ENCODE assay signal across 22 cellular contexts in the genomic region with DNA sequence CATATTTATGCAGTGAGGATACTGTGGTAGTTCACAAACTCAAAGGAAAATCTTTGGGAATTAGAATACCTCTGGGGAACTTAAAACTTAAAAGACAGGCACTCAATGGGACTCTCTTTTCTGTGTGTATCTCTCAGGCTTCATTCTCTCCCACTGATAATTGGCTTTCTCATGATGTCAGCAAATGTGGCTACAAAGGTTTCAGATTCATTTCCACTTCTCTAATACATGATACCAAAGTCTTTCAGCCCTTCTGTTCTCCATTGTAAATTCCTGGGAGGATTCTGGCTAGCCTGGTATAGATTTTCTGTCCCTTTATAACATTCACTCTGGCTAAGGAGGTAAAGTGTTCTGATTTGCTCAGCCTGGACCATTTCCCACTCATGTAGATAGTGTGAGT.
DNase-seq lines count a peak whose midpoint lies in the region; ATAC-seq, FAIRE-seq and TF ChIP-seq lines count a peak whose summit lies in the region.
"Had no signal": no experiment of that assay in that cellular context is flagged by ENCODE, and none has a peak within 500 bp of the region (broad histone marks: within the 10 kb centered on the region; RNA-seq: fewer than 3 reads in every experiment).

No MANE protein-coding gene starts in this region.

- H3K79me2 ChIP-seq in KMS-11 (ENCODE audit: insufficient read depth, low read depth) (no peaks in the 10 kb centered on the region), H1 (ENCODE audit: control insufficient read depth in 1 of 2, insufficient read depth in 2 of 2, low read length in 2 of 2) (no peaks in the 10 kb centered on the region)

- TF ChIP-seq CTCF in GM13976 (IDR thresholded peaks at IDR 0.05; ENCODE audit: borderline replicate concordance, control extremely low read depth, extremely low read depth, insufficient read depth, missing control alignments) (no peak), KMS-11 (conservative IDR thresholded peaks at IDR 0.05; ENCODE audit: low read depth, low read length) (no peak), H1 (IDR thresholded peaks at IDR 0.05; ENCODE audit: control extremely low read depth in 1 of 3, insufficient read depth in 1 of 3, low read depth in 1 of 3, low read length in 3 of 3) (no peak), stomach (IDR thresholded peaks at IDR 0.05) (no peak)

- FAIRE-seq in H1 (lab: Jason Lieb, UNC): no peak
- FAIRE-seq: A549, D721Med had no signal

- no peak overlapping the region for H2BK12ac ChIP-seq in H1 (ENCODE audit: low read depth, low read length)

- no peak overlapping the region for H4K8ac ChIP-seq in H1 (ENCODE audit: extremely low read depth, insufficient read depth, low read length)

- H3K79me1 ChIP-seq in H1 (ENCODE audit: low read depth, low read length): no peaks in the 10 kb centered on the region

- no peaks in the 10 kb centered on the region for H3K23me2 ChIP-seq in H1 (ENCODE audit: low read depth, low read length)

- TF ChIP-seq RAD21 in H1 (IDR thresholded peaks at IDR 0.05 in 1 of 2, conservative IDR thresholded peaks at IDR 0.05 in 1 of 2; ENCODE audit: low read depth in 2 of 2, low read length in 2 of 2): no peak

- H3K23ac ChIP-seq in H1 (ENCODE audit: insufficient read length): no peak overlapping the region

- H3K18ac ChIP-seq in H1 (ENCODE audit: extremely low read depth, low read length): no peak overlapping the region

- H4K5ac ChIP-seq in H1 (ENCODE audit: insufficient read length, low read depth, low read length): no peak overlapping the region

- no peak overlapping the region for H3K4me3 ChIP-seq in KMS-11 (IDR thresholded peaks at IDR 0.05; ENCODE audit: insufficient read depth, low read depth, low read length)
- H3K4me3 ChIP-seq in H1 (ENCODE audit: extremely low read depth in 1 of 4, insufficient read depth in 2 of 4, low read depth in 3 of 4, low read length in 4 of 4): no peak overlapping the region
- no peak overlapping the region for H3K4me3 ChIP-seq in stomach
- H3K4me3 ChIP-seq: A549; BLaER1 treated with 17β-estradiol and CSF1 and Interleukin-3, amounts not matched to agents 10 nM and 100 nM had no signal

- H4K20me1 ChIP-seq in KMS-11 (ENCODE audit: insufficient read depth) (no peaks in the 10 kb centered on the region), H1 (replicated peaks in 1 of 2; ENCODE audit: control insufficient read depth in 1 of 2, insufficient read depth in 2 of 2, low read length in 2 of 2) (no peaks in the 10 kb centered on the region)
- H4K20me1 ChIP-seq: BLaER1 treated with 17β-estradiol and CSF1 and Interleukin-3, amounts not matched to agents 10 nM and 100 nM had no signal

- H3K4me1 ChIP-seq in KMS-11 (ENCODE audit: low read depth, poor library complexity, severe bottlenecking) (peaks cover 14% of the 10 kb centered on the region), H1 (replicated peaks in 1 of 4; ENCODE audit: control insufficient read depth in 3 of 4, insufficient read depth in 4 of 4, low read length in 3 of 4) (no peaks in the 10 kb centered on the region), stomach (no peaks in the 10 kb centered on the region)
- H3K4me1 ChIP-seq: A549 had no signal

- no peak overlapping the region for H3K4ac ChIP-seq in H1 (replicated peaks; ENCODE audit: insufficient read length, low read depth, low read length)

- H2BK15ac ChIP-seq in H1 (ENCODE audit: low read length): no peak overlapping the region

- POLR2A ChIA-PET in H1 (lab: Charles Lee; ENCODE audit: partially characterized antibody): no interaction called here

- H3K14ac ChIP-seq in H1 (ENCODE audit: insufficient read length): no peak overlapping the region

- H3K36me3 ChIP-seq in KMS-11 (ENCODE audit: insufficient read depth): no peaks in the 10 kb centered on the region
- H3K36me3 ChIP-seq in H1 (ENCODE audit: control insufficient read depth in 2 of 4, insufficient read depth in 4 of 4, low read length in 3 of 4): no peaks in the 10 kb centered on the region
- no peaks in the 10 kb centered on the region for H3K36me3 ChIP-seq in stomach
- H3K36me3 ChIP-seq: BLaER1 treated with 17β-estradiol and CSF1 and Interleukin-3, amounts not matched to agents 10 nM and 100 nM had no signal

- no peak overlapping the region for H2AK5ac ChIP-seq in H1 (ENCODE audit: low read depth, low read length)

- H3K9me3 ChIP-seq in H1 (ENCODE audit: insufficient read depth in 2 of 2, low read depth in 1 of 2, low read length in 1 of 2) (no peaks in the 10 kb centered on the region), stomach (no peaks in the 10 kb centered on the region)
- H3K9me3 ChIP-seq: A549; BLaER1 treated with 17β-estradiol and CSF1 and Interleukin-3, amounts not matched to agents 10 nM and 100 nM had no signal

- ATAC-seq in GM18868 (IDR thresholded peaks at IDR 0.05; ENCODE audit: unreplicated experiment) (peak; percentile 81), left ventricle myocardium superior (no peak)
- ATAC-seq: A549, Panc1 had no signal

- H3K27me3 ChIP-seq in KMS-11 (ENCODE audit: insufficient read depth, low read depth): no peaks in the 10 kb centered on the region
- no peaks in the 10 kb centered on the region for H3K27me3 ChIP-seq in H1 (replicated peaks in 1 of 4; ENCODE audit: control insufficient read depth in 3 of 4, extremely low read depth in 1 of 4, insufficient read depth in 3 of 4, low read length in 3 of 4)
- H3K27me3 ChIP-seq in stomach: no peaks in the 10 kb centered on the region
- H3K27me3 ChIP-seq: BLaER1 treated with 17β-estradiol and CSF1 and Interleukin-3, amounts not matched to agents 10 nM and 100 nM had no signal

- H2BK5ac ChIP-seq in H1 (ENCODE audit: low read depth, low read length): no peak overlapping the region

- in situ Hi-C loops in GM13976 (cut with MboI; ENCODE audit: low sequenced_read_pairs, unreplicated experiment): no loop called here

- peak; percentile 15 for DNase-seq in GM13976 (ENCODE audit: low spot score)
- DNase-seq in H1 (ENCODE audit: low read depth in 1 of 2, low spot score in 2 of 2): no peak
- DNase-seq in activated effector memory CD4-positive, alpha-beta T cell treated with anti-CD3 and anti-CD28 coated beads, Interleukin-2, amount 50 U/mL, for 16 hours: no peak
- DNase-seq in stomach: no peak
- DNase-seq in left ventricle myocardium superior: no peak
- DNase-seq in NCI-H2227 treated with DMSO at 0.1 percent for 48 hours (lab: John Stamatoyannopoulos, UW): no peak
- DNase-seq: AML-193; CD4-positive, alpha-beta T cell; NCI-H1105 treated with DMSO at 0.1 percent for 48 hours; NCI-H146; NCI-H1930; NCI-H2107; NCI-H526 treated with DMSO at 0.1 percent for 48 hours; SHP77 treated with DMSO at 0.1 percent for 48 hours; T-helper 1 cell; T-helper 9 cell had no signal

- no peak overlapping the region for H2AFZ ChIP-seq in KMS-11 (ENCODE audit: low read depth)
- H2AFZ ChIP-seq in H1 (ENCODE audit: low read length): peak overlapping the region; percentile 74; the same call in 1 of the 2 replicates

- H4K91ac ChIP-seq in H1 (replicated peaks; ENCODE audit: insufficient read length, low read length): no peak overlapping the region

- CTCF ChIA-PET in H1 (lab: Charles Lee; ENCODE audit: partially characterized antibody): no interaction called here

- no peak overlapping the region for H2BK20ac ChIP-seq in H1 (ENCODE audit: low read length)

- TF ChIP-seq POLR2A in H1 (IDR thresholded peaks at IDR 0.05; ENCODE audit: control extremely low read depth in 1 of 2, low read depth in 2 of 2, low read length in 2 of 2) (no peak), stomach (IDR thresholded peaks at IDR 0.05) (no peak)

- no peak overlapping the region for H3K9ac ChIP-seq in KMS-11
- H3K9ac ChIP-seq in H1 (replicated peaks in 1 of 4; ENCODE audit: extremely low read depth in 1 of 4, low read depth in 3 of 4, low read length in 3 of 4): no peak overlapping the region
- H3K9ac ChIP-seq: BLaER1 treated with 17β-estradiol and CSF1 and Interleukin-3, amounts not matched to agents 10 nM and 100 nM had no signal

- H3K56ac ChIP-seq in H1 (replicated peaks; ENCODE audit: insufficient read length, low read depth, low read length): no peak overlapping the region

- intact Hi-C loops in stomach (cut with DNase I; ENCODE audit: low total_unique reads) (no loop called here), left ventricle myocardium superior (cut with micrococcal nuclease) (no loop called here)

- H3K4me2 ChIP-seq in KMS-11 (peak overlapping the region; percentile 16; the same call in 1 of the 2 replicates), H1 (ENCODE audit: insufficient read depth in 1 of 2, low read depth in 2 of 2, low read length in 2 of 2) (no peak overlapping the region)
- H3K4me2 ChIP-seq: A549 had no signal

- H2BK120ac ChIP-seq in H1 (replicated peaks; ENCODE audit: low read depth, low read length): no peak overlapping the region

- no peak overlapping the region for H3K27ac ChIP-seq in KMS-11
- H3K27ac ChIP-seq in H1 (ENCODE audit: low read depth, low read length): no peak overlapping the region
- H3K27ac ChIP-seq in stomach: no peak overlapping the region
- H3K27ac ChIP-seq: A549; BLaER1 treated with 17β-estradiol and CSF1 and Interleukin-3, amounts not matched to agents 10 nM and 100 nM had no signal

- no peak for TF ChIP-seq EP300 in H1 (IDR thresholded peaks at IDR 0.05; ENCODE audit: borderline replicate concordance in 1 of 2, low read depth in 2 of 2, low read length in 2 of 2)
- no peak for TF ChIP-seq EP300 in stomach (IDR thresholded peaks at IDR 0.05)

TF ChIP-seq in H1, 55 proteins besides CTCF, POLR2A, EP300 and RAD21 (continues in another document):
- TF ChIP-seq SP4 (IDR thresholded peaks at IDR 0.05; ENCODE audit: low read length): no peak
- no peak for TF ChIP-seq CTBP2 (IDR thresholded peaks at IDR 0.05; ENCODE audit: borderline replicate concordance, insufficient read depth, insufficient read length, low read length)
- no peak for TF ChIP-seq KDM5A (IDR thresholded peaks at IDR 0.05; ENCODE audit: low read length)
- TF ChIP-seq, protein P1, sequence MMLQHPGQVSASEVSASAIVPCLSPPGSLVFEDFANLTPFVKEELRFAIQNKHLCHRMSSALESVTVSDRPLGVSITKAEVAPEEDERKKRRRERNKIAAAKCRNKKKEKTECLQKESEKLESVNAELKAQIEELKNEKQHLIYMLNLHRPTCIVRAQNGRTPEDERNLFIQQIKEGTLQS (IDR thresholded peaks at IDR 0.05; ENCODE audit: insufficient read depth, low read depth, low read length): no peak
- TF ChIP-seq ASH2L (IDR thresholded peaks at IDR 0.05; ENCODE audit: low read length): no peak
- TF ChIP-seq TCF12 (IDR thresholded peaks at IDR 0.05; ENCODE audit: low read depth, low read length): no peak
- no peak for TF ChIP-seq JUND (IDR thresholded peaks at IDR 0.05; ENCODE audit: low read length)
- no peak for TF ChIP-seq MAFK (IDR thresholded peaks at IDR 0.05; ENCODE audit: low read depth, low read length)
- TF ChIP-seq, protein P2, sequence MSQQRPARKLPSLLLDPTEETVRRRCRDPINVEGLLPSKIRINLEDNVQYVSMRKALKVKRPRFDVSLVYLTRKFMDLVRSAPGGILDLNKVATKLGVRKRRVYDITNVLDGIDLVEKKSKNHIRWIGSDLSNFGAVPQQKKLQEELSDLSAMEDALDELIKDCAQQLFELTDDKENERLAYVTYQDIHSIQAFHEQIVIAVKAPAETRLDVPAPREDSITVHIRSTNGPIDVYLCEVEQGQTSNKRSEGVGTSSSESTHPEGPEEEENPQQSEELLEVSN (IDR thresholded peaks at IDR 0.05): no peak
- TF ChIP-seq JUN (IDR thresholded peaks at IDR 0.05; ENCODE audit: low read depth, low read length): no peak
